In the genomic region with DNA sequence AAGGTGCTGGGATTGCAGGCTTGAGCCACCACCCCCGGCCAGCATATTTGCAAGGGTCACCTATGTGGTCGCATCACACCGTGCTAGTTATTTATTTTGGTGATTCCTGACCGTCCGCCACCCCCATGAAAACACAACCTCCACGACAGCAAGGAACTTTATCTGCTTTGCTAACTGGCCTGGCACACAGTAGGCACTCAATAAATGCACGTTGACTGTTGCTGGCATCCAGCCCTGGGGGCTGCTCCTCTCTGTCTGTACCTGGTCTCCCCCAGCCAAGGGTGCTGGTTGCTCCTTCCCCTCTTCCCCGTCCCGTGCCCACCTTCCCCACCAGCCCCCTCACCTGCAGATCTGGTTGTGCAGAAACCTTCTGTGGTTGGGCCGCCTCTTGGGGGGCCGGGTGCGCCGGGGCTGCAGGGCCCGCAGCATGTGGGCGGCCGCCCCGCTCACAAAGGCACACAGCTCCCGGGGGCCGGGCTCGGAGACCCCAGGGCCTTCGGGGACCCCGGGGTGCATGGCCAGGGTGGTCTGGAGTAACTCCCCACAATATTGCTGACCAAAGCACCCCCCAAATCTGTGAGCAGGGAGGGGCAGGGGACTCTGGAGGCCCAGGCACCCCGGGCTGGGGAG, we compare ENCODE assay signal across 2 cellular contexts.
A peak's percentile ranks its signal among the peaks of the same experiment; 100 is the strongest.
TF ChIP-seq lines count a peak whose summit lies in the region.

No MANE protein-coding gene starts in this region.

TF ChIP-seq in GM23338, 12 proteins besides CTCF, POLR2A, EP300 and RAD21 (continues in another document):
- TF ChIP-seq, protein P1, sequence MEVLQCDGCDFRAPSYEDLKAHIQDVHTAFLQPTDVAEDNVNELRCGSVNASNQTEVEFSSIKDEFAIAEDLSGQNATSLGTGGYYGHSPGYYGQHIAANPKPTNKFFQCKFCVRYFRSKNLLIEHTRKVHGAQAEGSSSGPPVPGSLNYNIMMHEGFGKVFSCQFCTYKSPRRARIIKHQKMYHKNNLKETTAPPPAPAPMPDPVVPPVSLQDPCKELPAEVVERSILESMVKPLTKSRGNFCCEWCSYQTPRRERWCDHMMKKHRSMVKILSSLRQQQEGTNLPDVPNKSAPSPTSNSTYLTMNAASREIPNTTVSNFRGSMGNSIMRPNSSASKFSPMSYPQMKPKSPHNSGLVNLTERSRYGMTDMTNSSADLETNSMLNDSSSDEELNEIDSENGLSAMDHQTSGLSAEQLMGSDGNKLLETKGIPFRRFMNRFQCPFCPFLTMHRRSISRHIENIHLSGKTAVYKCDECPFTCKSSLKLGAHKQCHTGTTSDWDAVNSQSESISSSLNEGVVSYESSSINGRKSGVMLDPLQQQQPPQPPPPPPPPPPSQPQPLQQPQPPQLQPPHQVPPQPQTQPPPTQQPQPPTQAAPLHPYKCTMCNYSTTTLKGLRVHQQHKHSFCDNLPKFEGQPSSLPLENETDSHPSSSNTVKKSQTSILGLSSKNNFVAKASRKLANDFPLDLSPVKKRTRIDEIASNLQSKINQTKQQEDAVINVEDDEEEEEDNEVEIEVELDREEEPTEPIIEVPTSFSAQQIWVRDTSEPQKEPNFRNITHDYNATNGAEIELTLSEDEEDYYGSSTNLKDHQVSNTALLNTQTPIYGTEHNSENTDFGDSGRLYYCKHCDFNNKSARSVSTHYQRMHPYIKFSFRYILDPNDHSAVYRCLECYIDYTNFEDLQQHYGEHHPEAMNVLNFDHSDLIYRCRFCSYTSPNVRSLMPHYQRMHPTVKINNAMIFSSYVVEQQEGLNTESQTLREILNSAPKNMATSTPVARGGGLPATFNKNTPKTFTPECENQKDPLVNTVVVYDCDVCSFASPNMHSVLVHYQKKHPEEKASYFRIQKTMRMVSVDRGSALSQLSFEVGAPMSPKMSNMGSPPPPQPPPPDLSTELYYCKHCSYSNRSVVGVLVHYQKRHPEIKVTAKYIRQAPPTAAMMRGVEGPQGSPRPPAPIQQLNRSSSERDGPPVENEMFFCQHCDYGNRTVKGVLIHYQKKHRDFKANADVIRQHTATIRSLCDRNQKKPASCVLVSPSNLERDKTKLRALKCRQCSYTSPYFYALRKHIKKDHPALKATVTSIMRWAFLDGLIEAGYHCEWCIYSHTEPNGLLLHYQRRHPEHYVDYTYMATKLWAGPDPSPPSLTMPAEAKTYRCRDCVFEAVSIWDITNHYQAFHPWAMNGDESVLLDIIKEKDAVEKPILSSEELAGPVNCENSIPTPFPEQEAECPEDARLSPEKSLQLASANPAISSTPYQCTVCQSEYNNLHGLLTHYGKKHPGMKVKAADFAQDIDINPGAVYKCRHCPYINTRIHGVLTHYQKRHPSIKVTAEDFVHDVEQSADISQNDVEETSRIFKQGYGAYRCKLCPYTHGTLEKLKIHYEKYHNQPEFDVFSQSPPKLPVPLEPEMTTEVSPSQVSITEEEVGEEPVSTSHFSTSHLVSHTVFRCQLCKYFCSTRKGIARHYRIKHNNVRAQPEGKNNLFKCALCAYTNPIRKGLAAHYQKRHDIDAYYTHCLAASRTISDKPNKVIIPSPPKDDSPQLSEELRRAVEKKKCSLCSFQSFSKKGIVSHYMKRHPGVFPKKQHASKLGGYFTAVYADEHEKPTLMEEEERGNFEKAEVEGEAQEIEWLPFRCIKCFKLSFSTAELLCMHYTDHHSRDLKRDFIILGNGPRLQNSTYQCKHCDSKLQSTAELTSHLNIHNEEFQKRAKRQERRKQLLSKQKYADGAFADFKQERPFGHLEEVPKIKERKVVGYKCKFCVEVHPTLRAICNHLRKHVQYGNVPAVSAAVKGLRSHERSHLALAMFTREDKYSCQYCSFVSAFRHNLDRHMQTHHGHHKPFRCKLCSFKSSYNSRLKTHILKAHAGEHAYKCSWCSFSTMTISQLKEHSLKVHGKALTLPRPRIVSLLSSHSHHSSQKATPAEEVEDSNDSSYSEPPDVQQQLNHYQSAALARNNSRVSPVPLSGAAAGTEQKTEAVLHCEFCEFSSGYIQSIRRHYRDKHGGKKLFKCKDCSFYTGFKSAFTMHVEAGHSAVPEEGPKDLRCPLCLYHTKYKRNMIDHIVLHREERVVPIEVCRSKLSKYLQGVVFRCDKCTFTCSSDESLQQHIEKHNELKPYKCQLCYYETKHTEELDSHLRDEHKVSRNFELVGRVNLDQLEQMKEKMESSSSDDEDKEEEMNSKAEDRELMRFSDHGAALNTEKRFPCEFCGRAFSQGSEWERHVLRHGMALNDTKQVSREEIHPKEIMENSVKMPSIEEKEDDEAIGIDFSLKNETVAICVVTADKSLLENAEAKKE (CRISPR knock-in tag; IDR thresholded peaks at IDR 0.05), result no peak
- TF ChIP-seq EZH2phosphoT487 (IDR thresholded peaks at IDR 0.05; ENCODE audit: unreplicated experiment) (no peak), ZNF331 (CRISPR knock-in tag; IDR thresholded peaks at IDR 0.05; ENCODE audit: low read depth) (no peak), NANOG (IDR thresholded peaks at IDR 0.05; ENCODE audit: borderline replicate concordance) (no peak), STAT1 (IDR thresholded peaks at IDR 0.05; ENCODE audit: unreplicated experiment) (no peak), EZH2 (IDR thresholded peaks at IDR 0.05; ENCODE audit: low read depth, unreplicated experiment) (no peak)
- TF ChIP-seq, protein P2, sequence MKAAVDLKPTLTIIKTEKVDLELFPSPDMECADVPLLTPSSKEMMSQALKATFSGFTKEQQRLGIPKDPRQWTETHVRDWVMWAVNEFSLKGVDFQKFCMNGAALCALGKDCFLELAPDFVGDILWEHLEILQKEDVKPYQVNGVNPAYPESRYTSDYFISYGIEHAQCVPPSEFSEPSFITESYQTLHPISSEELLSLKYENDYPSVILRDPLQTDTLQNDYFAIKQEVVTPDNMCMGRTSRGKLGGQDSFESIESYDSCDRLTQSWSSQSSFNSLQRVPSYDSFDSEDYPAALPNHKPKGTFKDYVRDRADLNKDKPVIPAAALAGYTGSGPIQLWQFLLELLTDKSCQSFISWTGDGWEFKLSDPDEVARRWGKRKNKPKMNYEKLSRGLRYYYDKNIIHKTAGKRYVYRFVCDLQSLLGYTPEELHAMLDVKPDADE (IDR thresholded peaks at IDR 0.05), result no peak
- TF ChIP-seq, protein P3, sequence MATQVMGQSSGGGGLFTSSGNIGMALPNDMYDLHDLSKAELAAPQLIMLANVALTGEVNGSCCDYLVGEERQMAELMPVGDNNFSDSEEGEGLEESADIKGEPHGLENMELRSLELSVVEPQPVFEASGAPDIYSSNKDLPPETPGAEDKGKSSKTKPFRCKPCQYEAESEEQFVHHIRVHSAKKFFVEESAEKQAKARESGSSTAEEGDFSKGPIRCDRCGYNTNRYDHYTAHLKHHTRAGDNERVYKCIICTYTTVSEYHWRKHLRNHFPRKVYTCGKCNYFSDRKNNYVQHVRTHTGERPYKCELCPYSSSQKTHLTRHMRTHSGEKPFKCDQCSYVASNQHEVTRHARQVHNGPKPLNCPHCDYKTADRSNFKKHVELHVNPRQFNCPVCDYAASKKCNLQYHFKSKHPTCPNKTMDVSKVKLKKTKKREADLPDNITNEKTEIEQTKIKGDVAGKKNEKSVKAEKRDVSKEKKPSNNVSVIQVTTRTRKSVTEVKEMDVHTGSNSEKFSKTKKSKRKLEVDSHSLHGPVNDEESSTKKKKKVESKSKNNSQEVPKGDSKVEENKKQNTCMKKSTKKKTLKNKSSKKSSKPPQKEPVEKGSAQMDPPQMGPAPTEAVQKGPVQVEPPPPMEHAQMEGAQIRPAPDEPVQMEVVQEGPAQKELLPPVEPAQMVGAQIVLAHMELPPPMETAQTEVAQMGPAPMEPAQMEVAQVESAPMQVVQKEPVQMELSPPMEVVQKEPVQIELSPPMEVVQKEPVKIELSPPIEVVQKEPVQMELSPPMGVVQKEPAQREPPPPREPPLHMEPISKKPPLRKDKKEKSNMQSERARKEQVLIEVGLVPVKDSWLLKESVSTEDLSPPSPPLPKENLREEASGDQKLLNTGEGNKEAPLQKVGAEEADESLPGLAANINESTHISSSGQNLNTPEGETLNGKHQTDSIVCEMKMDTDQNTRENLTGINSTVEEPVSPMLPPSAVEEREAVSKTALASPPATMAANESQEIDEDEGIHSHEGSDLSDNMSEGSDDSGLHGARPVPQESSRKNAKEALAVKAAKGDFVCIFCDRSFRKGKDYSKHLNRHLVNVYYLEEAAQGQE (IDR thresholded peaks at IDR 0.05; ENCODE audit: unreplicated experiment), result no peak

TF ChIP-seq in K562, 482 proteins besides CTCF, POLR2A, EP300 and RAD21:
- TF ChIP-seq NCOA1 (IDR thresholded peaks at IDR 0.05; ENCODE audit: low read depth), result no peak
- TF ChIP-seq ZKSCAN8 (CRISPR knock-in tag; IDR thresholded peaks at IDR 0.05), result peak; percentile 62; the same call in 1 of the 2 replicates
- TF ChIP-seq CAMTA2 (CRISPR knock-in tag; conservative IDR thresholded peaks at IDR 0.05), result no peak
- peak; percentile 72; the same call in 1 of the 2 replicates for TF ChIP-seq ZKSCAN1 (IDR thresholded peaks at IDR 0.05; ENCODE audit: low read depth, low read length)
